Comparison of ENCODE assay signal across 8 cellular contexts in genomic region chr1:42845866-42846256, GRCh38. TPM values are rescaled to one million over a fixed set of nuclear protein-coding genes. Genes with fewer than 3 reads are reported as not detected.
A peak's percentile ranks its signal among the peaks of the same experiment; 100 is the strongest.
DNase-seq lines count a peak whose midpoint lies in the region; ATAC-seq and TF ChIP-seq lines count a peak whose summit lies in the region.

No MANE protein-coding gene starts in this region.

- POLR2A ChIA-PET in HEK293T (lab: Yijun Ruan, JAX) = interaction anchor here (0.5 to 3.1 kb wide), 42 partner anchors 8 to 1126 kb away, joined by 3 to 75 read pairs (median 4); partner anchors contain the start of genes C1orf50, ERMAP, HYI and P3H1

- H3K27ac ChIP-seq in skin epidermis = peak overlapping the region in 10 of 21 experiments; percentile 43 to 93 (median 88)

- peak; percentile 51 for ATAC-seq in SK-N-SH treated with all-trans-retinoic acid at 6 μM for 48 hours
- peak; percentile 5 for ATAC-seq in left ventricle myocardium superior

- intact Hi-C loops in left ventricle myocardium superior (cut with micrococcal nuclease) = no loop called here

- CTCF ChIA-PET in HEK293T (lab: Yijun Ruan, JAX) = interaction anchor here (0.5 to 1.6 kb wide), 8 partner anchors 10 to 1273 kb away, joined by 3 to 7 read pairs (median 3); no protein-coding TSS in a partner anchor

- peak overlapping the region; percentile 97 for H3K4me3 ChIP-seq in GM08714 (ENCODE audit: low read length)
- H3K4me3 ChIP-seq in skin epidermis = peak overlapping the region; percentile 67 to 91 (median 83)

- DNase-seq in HEK293T (ENCODE audit: extremely low spot score) = no peak
- no peak for DNase-seq in left ventricle myocardium superior
- DNase-seq in cerebellar nuclear complex (lab: John Stamatoyannopoulos, UW) = no peak
- DNase-seq in GM19240 (ENCODE audit: insufficient read length, low spot score) = no peak
- DNase-seq in NCI-H1436 treated with DMSO at 0.1 percent for 48 hours (lab: John Stamatoyannopoulos, UW) = no peak

TF ChIP-seq in HEK293T, 16 proteins besides CTCF, POLR2A, EP300 and RAD21:
- TF ChIP-seq NFRKB (IDR thresholded peaks at IDR 0.05) = no peak
- TF ChIP-seq L3MBTL2 (conservative IDR thresholded peaks at IDR 0.05) = peak; percentile 83

TF ChIP-seq in SK-N-SH treated with all-trans-retinoic acid at 6 μM for 48 hours, 23 proteins besides CTCF, POLR2A, EP300 and RAD21:
- no peak for TF ChIP-seq ZFP3 (CRISPR knock-in tag; IDR thresholded peaks at IDR 0.05)
- TF ChIP-seq, protein P1, sequence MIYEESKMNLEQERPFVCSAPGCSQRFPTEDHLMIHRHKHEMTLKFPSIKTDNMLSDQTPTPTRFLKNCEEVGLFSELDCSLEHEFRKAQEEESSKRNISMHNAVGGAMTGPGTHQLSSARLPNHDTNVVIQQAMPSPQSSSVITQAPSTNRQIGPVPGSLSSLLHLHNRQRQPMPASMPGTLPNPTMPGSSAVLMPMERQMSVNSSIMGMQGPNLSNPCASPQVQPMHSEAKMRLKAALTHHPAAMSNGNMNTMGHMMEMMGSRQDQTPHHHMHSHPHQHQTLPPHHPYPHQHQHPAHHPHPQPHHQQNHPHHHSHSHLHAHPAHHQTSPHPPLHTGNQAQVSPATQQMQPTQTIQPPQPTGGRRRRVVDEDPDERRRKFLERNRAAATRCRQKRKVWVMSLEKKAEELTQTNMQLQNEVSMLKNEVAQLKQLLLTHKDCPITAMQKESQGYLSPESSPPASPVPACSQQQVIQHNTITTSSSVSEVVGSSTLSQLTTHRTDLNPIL (CRISPR knock-in tag; IDR thresholded peaks at IDR 0.05; ENCODE audit: low read depth) = no peak
- TF ChIP-seq TCF4 (CRISPR knock-in tag; IDR thresholded peaks at IDR 0.05; ENCODE audit: borderline replicate concordance) = no peak
- no peak for TF ChIP-seq ARNTL (CRISPR knock-in tag; IDR thresholded peaks at IDR 0.05; ENCODE audit: borderline replicate concordance, low read depth)
- TF ChIP-seq GLIS3 (CRISPR knock-in tag; IDR thresholded peaks at IDR 0.05) = no peak
- no peak for TF ChIP-seq ESRRG (CRISPR knock-in tag; IDR thresholded peaks at IDR 0.05)
- no peak for TF ChIP-seq ISL1 (CRISPR knock-in tag; IDR thresholded peaks at IDR 0.05)
- no peak for TF ChIP-seq TOX (CRISPR knock-in tag; IDR thresholded peaks at IDR 0.05; ENCODE audit: borderline replicate concordance)
- no peak for TF ChIP-seq ZNF70 (CRISPR knock-in tag; IDR thresholded peaks at IDR 0.05)
- no peak for TF ChIP-seq CSDC2 (CRISPR knock-in tag; IDR thresholded peaks at IDR 0.05)
- no peak for TF ChIP-seq ZFP30 (CRISPR knock-in tag; IDR thresholded peaks at IDR 0.05)
- TF ChIP-seq, protein P2, sequence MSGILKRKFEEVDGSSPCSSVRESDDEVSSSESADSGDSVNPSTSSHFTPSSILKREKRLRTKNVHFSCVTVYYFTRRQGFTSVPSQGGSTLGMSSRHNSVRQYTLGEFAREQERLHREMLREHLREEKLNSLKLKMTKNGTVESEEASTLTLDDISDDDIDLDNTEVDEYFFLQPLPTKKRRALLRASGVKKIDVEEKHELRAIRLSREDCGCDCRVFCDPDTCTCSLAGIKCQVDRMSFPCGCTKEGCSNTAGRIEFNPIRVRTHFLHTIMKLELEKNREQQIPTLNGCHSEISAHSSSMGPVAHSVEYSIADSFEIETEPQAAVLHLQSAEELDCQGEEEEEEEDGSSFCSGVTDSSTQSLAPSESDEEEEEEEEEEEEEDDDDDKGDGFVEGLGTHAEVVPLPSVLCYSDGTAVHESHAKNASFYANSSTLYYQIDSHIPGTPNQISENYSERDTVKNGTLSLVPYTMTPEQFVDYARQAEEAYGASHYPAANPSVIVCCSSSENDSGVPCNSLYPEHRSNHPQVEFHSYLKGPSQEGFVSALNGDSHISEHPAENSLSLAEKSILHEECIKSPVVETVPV (CRISPR knock-in tag; IDR thresholded peaks at IDR 0.05) = no peak
- TF ChIP-seq, protein P3, sequence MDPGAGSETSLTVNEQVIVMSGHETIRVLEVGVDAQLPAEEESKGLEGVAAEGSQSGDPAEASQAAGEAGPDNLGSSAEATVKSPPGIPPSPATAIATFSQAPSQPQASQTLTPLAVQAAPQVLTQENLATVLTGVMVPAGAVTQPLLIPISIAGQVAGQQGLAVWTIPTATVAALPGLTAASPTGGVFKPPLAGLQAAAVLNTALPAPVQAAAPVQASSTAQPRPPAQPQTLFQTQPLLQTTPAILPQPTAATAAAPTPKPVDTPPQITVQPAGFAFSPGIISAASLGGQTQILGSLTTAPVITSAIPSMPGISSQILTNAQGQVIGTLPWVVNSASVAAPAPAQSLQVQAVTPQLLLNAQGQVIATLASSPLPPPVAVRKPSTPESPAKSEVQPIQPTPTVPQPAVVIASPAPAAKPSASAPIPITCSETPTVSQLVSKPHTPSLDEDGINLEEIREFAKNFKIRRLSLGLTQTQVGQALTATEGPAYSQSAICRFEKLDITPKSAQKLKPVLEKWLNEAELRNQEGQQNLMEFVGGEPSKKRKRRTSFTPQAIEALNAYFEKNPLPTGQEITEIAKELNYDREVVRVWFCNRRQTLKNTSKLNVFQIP (CRISPR knock-in tag; IDR thresholded peaks at IDR 0.05; ENCODE audit: borderline replicate concordance, low read depth) = no peak

RNA-seq across cellular contexts. Expression of gene ZNF691, which starts 0.6 kb away (rescaled TPM):
- total RNA-seq in left ventricle myocardium superior = 8.0 TPM

RNA-seq across cellular contexts. Expression of gene SVBP, which starts 28.7 kb away (rescaled TPM):
- total RNA-seq in left ventricle myocardium superior = 14.2 TPM

RNA-seq across cellular contexts. Expression of gene ERMAP, which starts 28.9 kb away (rescaled TPM):
- 5.1 TPM for total RNA-seq in left ventricle myocardium superior
